In the genomic region with DNA sequence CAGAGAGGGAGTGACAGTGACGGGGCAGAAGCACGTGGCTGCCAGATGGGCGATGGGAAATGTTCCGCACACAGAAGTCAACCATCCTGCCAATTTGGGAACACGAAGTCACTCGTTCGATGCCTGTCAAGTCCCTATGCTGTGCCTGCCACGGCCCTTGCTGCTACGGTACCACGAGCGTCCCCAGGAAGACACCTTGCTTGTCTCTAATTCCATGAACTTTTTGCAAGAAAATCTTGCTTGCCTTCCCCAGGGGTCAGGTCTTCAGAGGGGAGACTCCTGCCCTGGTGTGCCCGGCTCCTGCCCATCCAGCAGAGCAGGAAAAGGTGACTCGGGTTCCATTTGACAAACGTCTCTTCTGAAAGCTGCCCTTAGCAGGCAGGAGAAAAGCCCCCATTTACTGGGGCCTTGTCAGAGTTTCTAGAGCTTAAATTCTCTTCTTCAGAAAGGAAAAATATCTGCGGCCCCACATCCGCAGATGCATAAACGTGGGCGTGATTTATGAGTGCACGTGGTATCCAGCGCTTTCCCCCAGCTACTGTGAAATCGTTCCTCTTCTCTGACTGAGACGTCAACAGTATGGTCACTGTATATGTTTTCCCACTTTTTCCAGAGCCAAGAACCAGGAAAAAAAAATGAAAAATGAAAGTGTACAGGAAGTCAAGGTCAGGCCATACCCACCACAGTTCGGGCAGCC, we compare ENCODE assay signal across 1 cellular context.
TF ChIP-seq lines count a peak whose summit lies in the region.

No MANE protein-coding gene starts in this region.

TF ChIP-seq in GM12878, 131 proteins besides CTCF, POLR2A, EP300 and RAD21:
- TF ChIP-seq, protein P1, sequence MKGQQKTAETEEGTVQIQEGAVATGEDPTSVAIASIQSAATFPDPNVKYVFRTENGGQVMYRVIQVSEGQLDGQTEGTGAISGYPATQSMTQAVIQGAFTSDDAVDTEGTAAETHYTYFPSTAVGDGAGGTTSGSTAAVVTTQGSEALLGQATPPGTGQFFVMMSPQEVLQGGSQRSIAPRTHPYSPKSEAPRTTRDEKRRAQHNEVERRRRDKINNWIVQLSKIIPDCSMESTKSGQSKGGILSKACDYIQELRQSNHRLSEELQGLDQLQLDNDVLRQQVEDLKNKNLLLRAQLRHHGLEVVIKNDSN (IDR thresholded peaks at IDR 0.05; ENCODE audit: borderline replicate concordance, extremely low read length, insufficient read depth, low read depth, low read length): peak; percentile 8
- TF ChIP-seq, protein P2, sequence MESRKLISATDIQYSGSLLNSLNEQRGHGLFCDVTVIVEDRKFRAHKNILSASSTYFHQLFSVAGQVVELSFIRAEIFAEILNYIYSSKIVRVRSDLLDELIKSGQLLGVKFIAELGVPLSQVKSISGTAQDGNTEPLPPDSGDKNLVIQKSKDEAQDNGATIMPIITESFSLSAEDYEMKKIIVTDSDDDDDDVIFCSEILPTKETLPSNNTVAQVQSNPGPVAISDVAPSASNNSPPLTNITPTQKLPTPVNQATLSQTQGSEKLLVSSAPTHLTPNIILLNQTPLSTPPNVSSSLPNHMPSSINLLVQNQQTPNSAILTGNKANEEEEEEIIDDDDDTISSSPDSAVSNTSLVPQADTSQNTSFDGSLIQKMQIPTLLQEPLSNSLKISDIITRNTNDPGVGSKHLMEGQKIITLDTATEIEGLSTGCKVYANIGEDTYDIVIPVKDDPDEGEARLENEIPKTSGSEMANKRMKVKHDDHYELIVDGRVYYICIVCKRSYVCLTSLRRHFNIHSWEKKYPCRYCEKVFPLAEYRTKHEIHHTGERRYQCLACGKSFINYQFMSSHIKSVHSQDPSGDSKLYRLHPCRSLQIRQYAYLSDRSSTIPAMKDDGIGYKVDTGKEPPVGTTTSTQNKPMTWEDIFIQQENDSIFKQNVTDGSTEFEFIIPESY (IDR thresholded peaks at IDR 0.05): no peak
- TF ChIP-seq POU2F2 (IDR thresholded peaks at IDR 0.05; ENCODE audit: borderline replicate concordance, low read depth, low read length): peak; percentile 24; the same call in 1 of the 3 replicates
- peak; percentile 32; the same call in 1 of the 2 replicates for TF ChIP-seq RAD51 (IDR thresholded peaks at IDR 0.05)
- no peak for TF ChIP-seq HDAC2 (IDR thresholded peaks at IDR 0.05)
- TF ChIP-seq EGR1 (IDR thresholded peaks at IDR 0.05; ENCODE audit: borderline replicate concordance in 1 of 2, low read depth in 2 of 2, low read length in 2 of 2): peak in 1 of 2 experiments; percentile 53; a peak in 2 of 3 replicates
- no peak; the same call in 1 of the 2 replicates for TF ChIP-seq IKZF1 (conservative IDR thresholded peaks at IDR 0.05)
- TF ChIP-seq YY1 (IDR thresholded peaks at IDR 0.05; ENCODE audit: low read depth, low read length): no peak
- TF ChIP-seq RBBP5 (conservative IDR thresholded peaks at IDR 0.05): no peak
- no peak for TF ChIP-seq RFX5 (IDR thresholded peaks at IDR 0.05; ENCODE audit: low read depth, low read length)
- no peak for TF ChIP-seq SPI1 (IDR thresholded peaks at IDR 0.05; ENCODE audit: borderline replicate concordance, insufficient read depth, low read depth, low read length)
- TF ChIP-seq, protein P3, sequence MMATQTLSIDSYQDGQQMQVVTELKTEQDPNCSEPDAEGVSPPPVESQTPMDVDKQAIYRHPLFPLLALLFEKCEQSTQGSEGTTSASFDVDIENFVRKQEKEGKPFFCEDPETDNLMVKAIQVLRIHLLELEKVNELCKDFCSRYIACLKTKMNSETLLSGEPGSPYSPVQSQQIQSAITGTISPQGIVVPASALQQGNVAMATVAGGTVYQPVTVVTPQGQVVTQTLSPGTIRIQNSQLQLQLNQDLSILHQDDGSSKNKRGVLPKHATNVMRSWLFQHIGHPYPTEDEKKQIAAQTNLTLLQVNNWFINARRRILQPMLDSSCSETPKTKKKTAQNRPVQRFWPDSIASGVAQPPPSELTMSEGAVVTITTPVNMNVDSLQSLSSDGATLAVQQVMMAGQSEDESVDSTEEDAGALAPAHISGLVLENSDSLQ (IDR thresholded peaks at IDR 0.05): peak; percentile 9; the same call in 1 of the 2 replicates
